Comparison of ENCODE assay signal across 11 cellular contexts in the genomic region with DNA sequence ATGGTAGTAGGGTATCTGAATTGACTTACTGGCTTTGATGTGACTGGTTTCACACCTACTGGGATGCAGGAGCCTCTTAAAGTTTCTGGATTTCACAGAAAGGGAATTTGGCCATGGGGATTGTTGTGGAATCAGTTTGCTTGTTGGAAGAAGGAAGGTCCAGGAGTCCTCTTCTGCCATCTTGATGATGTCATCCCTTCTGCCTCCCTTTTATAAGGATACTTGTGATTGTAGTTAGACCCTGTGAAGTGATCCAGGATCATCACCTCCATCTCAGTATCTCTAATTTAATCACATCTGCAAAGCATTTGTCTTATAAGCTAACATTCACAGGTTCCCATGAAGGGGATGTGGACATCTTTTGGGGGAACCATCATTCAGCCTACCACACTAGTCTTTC.
"Had no signal": no experiment of that assay in that cellular context is flagged by ENCODE, and none has a peak within 500 bp of the region (broad histone marks: within the 10 kb centered on the region; RNA-seq: fewer than 3 reads in every experiment).

No MANE protein-coding gene starts in this region.

- ATAC-seq: GM23338, HCT116 had no signal

- H3K4me2 ChIP-seq: GM23338 had no signal

- H3K9me3 ChIP-seq: HAP-1 had no signal

- H2AFZ ChIP-seq: GM23248, GM23338 had no signal

- H3K27ac ChIP-seq: GM23248 had no signal

- DNase-seq: GM23248, GOT3, H7, H9, HCEC 1CT, HFFc6 had no signal

- H3K4me1 ChIP-seq: HAP-1 had no signal

- H3K9ac ChIP-seq: GM23248 had no signal

- FAIRE-seq: H1, H54 had no signal

- H3K4me3 ChIP-seq: GM23248, GM23338, HAP-1 had no signal
